In genomic region chr7:99752354-99752753, GRCh38 we compare ENCODE assay signal across 20 cellular contexts. TPM values are rescaled to one million over a fixed set of nuclear protein-coding genes. Genes with fewer than 3 reads are reported as not detected.
A peak's percentile ranks its signal among the peaks of the same experiment; 100 is the strongest.
DNase-seq lines count a peak whose midpoint lies in the region; ATAC-seq and TF ChIP-seq lines count a peak whose summit lies in the region.
"Had no signal": no experiment of that assay in that cellular context is flagged by ENCODE, and none has a peak within 500 bp of the region (broad histone marks: within the 10 kb centered on the region; RNA-seq: fewer than 3 reads in every experiment).

No MANE protein-coding gene starts in this region.

- 38 to 43% methylated on average over 3 of the region's 3 CpGs for whole genome bisulfite sequencing in upper lobe of left lung, 2 donors

- TF ChIP-seq CTCF in colonic mucosa (IDR thresholded peaks at IDR 0.05) (no peak), lower lobe of right lung (IDR thresholded peaks at IDR 0.05) (no peak), upper lobe of left lung (IDR thresholded peaks at IDR 0.05) (no peak), right atrium auricular region (IDR thresholded peaks at IDR 0.05) (no peak)

- peak overlapping the region; percentile 27 for H3K27ac ChIP-seq in colonic mucosa
- H3K27ac ChIP-seq in lower lobe of right lung: peak overlapping the region; percentile 59
- H3K27ac ChIP-seq in upper lobe of left lung: peak overlapping the region in 3 of 4 donors; percentile 29 to 67 (median 67)
- no peak overlapping the region for H3K27ac ChIP-seq in right atrium auricular region
- H3K27ac ChIP-seq: 22Rv1 had no signal

- H3K36me3 ChIP-seq in colonic mucosa (no peaks in the 10 kb centered on the region), lower lobe of right lung (no peaks in the 10 kb centered on the region), upper lobe of left lung (no peaks in the 10 kb centered on the region), right atrium auricular region (no peaks in the 10 kb centered on the region)

- H3K4me1 ChIP-seq in colonic mucosa: no peaks in the 10 kb centered on the region
- H3K4me1 ChIP-seq in lower lobe of right lung: peaks cover 4% of the 10 kb centered on the region
- H3K4me1 ChIP-seq in upper lobe of left lung: peaks cover 10 to 20% (median 12%) of the 10 kb centered on the region in 4 donors
- no peaks in the 10 kb centered on the region for H3K4me1 ChIP-seq in right atrium auricular region

- H3K9me3 ChIP-seq in colonic mucosa: no peaks in the 10 kb centered on the region
- H3K9me3 ChIP-seq in lower lobe of right lung: no peaks in the 10 kb centered on the region
- no peaks in the 10 kb centered on the region for H3K9me3 ChIP-seq in upper lobe of left lung
- no peaks in the 10 kb centered on the region for H3K9me3 ChIP-seq in right atrium auricular region

- peak overlapping the region; percentile 55 to 56 for H3K9ac ChIP-seq in colonic mucosa (ENCODE audit: low read depth in 2 of 2, low read length in 2 of 2)

- H3K4me3 ChIP-seq in colonic mucosa: no peak overlapping the region
- no peak overlapping the region for H3K4me3 ChIP-seq in lower lobe of right lung
- no peak overlapping the region for H3K4me3 ChIP-seq in upper lobe of left lung
- no peak overlapping the region for H3K4me3 ChIP-seq in right atrium auricular region

- H3K27ac Mint-ChIP-seq in natural killer cell treated with Interleukin-12 subunit alpha and Interleukin-12 subunit beta and Interleukin-15 and Interleukin-18, amount 100 ng/mL, for 72 hours: no peak overlapping the region
- H3K27ac Mint-ChIP-seq: CD4-positive, CD25-positive, alpha-beta regulatory T cell; effector memory CD8-positive, alpha-beta T cell; stimulated activated naive CD8-positive, alpha-beta T cell treated with anti-CD3 and anti-CD28 coated beads, Interleukin-15, amount 100 ng/mL, for 72 hours had no signal

- no peak for TF ChIP-seq POLR2A in upper lobe of left lung (IDR thresholded peaks at IDR 0.05)

- intact Hi-C loops in colonic mucosa (cut with DNase I): no loop called here
- intact Hi-C loops in lower lobe of right lung (cut with DNase I): no loop called here

- H3K4me1 Mint-ChIP-seq in natural killer cell treated with Interleukin-12 subunit alpha and Interleukin-12 subunit beta and Interleukin-15 and Interleukin-18, amount 100 ng/mL, for 72 hours (ENCODE audit: low read depth in 2 of 2): no peaks in the 10 kb centered on the region
- H3K4me1 Mint-ChIP-seq: CD4-positive, CD25-positive, alpha-beta regulatory T cell; stimulated activated naive CD8-positive, alpha-beta T cell treated with anti-CD3 and anti-CD28 coated beads, Interleukin-15, amount 100 ng/mL, for 72 hours had no signal

- no peaks in the 10 kb centered on the region for H3K9me3 Mint-ChIP-seq in natural killer cell treated with Interleukin-12 subunit alpha and Interleukin-12 subunit beta and Interleukin-15 and Interleukin-18, amount 100 ng/mL, for 72 hours
- H3K9me3 Mint-ChIP-seq: effector memory CD8-positive, alpha-beta T cell; stimulated activated naive CD8-positive, alpha-beta T cell treated with anti-CD3 and anti-CD28 coated beads, Interleukin-15, amount 100 ng/mL, for 72 hours had no signal

- H3K36me3 Mint-ChIP-seq in natural killer cell treated with Interleukin-12 subunit alpha and Interleukin-12 subunit beta and Interleukin-15 and Interleukin-18, amount 100 ng/mL, for 72 hours: no peaks in the 10 kb centered on the region

- no peak overlapping the region for H3K4me3 Mint-ChIP-seq in natural killer cell treated with Interleukin-12 subunit alpha and Interleukin-12 subunit beta and Interleukin-15 and Interleukin-18, amount 100 ng/mL, for 72 hours
- H3K4me3 Mint-ChIP-seq: CD4-positive, CD25-positive, alpha-beta regulatory T cell; effector memory CD8-positive, alpha-beta T cell; stimulated activated naive CD8-positive, alpha-beta T cell treated with anti-CD3 and anti-CD28 coated beads, Interleukin-15, amount 100 ng/mL, for 72 hours had no signal

- ATAC-seq in lower lobe of right lung (peak; percentile 41 to 61), upper lobe of left lung (ENCODE audit: low FRiP score in 2 of 2) (peak in 1 of 2 donors; percentile 63), GM19328 (IDR thresholded peaks at IDR 0.05; ENCODE audit: unreplicated experiment) (no peak)
- no peak for ATAC-seq in natural killer cell treated with Interleukin-12 subunit alpha and Interleukin-12 subunit beta and Interleukin-15 and Interleukin-18, amount 100 ng/mL, for 72 hours
- ATAC-seq: effector memory CD8-positive, alpha-beta T cell; stimulated activated naive CD8-positive, alpha-beta T cell treated with anti-CD3 and anti-CD28 coated beads, Interleukin-15, amount 100 ng/mL, for 72 hours had no signal

- peaks cover 20 to 22% of the 10 kb centered on the region in 2 donors for H3K27me3 Mint-ChIP-seq in natural killer cell treated with Interleukin-12 subunit alpha and Interleukin-12 subunit beta and Interleukin-15 and Interleukin-18, amount 100 ng/mL, for 72 hours

- no peak for TF ChIP-seq EP300 in upper lobe of left lung (IDR thresholded peaks at IDR 0.05)

- DNase-seq in DMS53 (lab: John Stamatoyannopoulos, UW): peak; percentile 15
- DNase-seq in DMS53 treated with DMSO at 0.1 percent for 48 hours (lab: John Stamatoyannopoulos, UW; ENCODE audit: unreplicated experiment): no peak
- DNase-seq in colonic mucosa: peak; percentile 68
- DNase-seq in lower lobe of right lung: no peak
- DNase-seq in upper lobe of left lung: peak in 1 of 2 donors; percentile 28
- DNase-seq in natural killer cell treated with Interleukin-12 subunit alpha and Interleukin-12 subunit beta and Interleukin-15 and Interleukin-18, amount 100 ng/mL, for 72 hours (ENCODE audit: low spot score): no peak
- DNase-seq in right atrium auricular region (ENCODE audit: low spot score): no peak
- DNase-seq: activated CD4-positive, alpha-beta T cell treated with anti-CD3 and anti-CD28 coated beads for 48 hours; CD4-positive, CD25-positive, alpha-beta regulatory T cell; effector memory CD8-positive, alpha-beta T cell; EL; MM.1S; NCI-H1930; stimulated activated CD4-positive, alpha-beta T cell treated with anti-CD3 and anti-CD28 coated beads, Interleukin-12 subunit alpha, Interleukin-12 subunit beta, amount 100 ng/mL, for 4 hours; stimulated activated naive CD8-positive, alpha-beta T cell treated with anti-CD3 and anti-CD28 coated beads, Interleukin-15, amount 100 ng/mL, for 72 hours; T-helper 9 cell had no signal

- no peaks in the 10 kb centered on the region for H3K27me3 ChIP-seq in colonic mucosa
- H3K27me3 ChIP-seq in lower lobe of right lung (ENCODE audit: low read depth): no peaks in the 10 kb centered on the region
- no peaks in the 10 kb centered on the region for H3K27me3 ChIP-seq in upper lobe of left lung
- no peaks in the 10 kb centered on the region for H3K27me3 ChIP-seq in right atrium auricular region

RNA-seq across cellular contexts. Expression of gene CYP3A7, which starts 17.4 kb away (rescaled TPM):
- total RNA-seq in colonic mucosa (not detected), lower lobe of right lung (0.21 TPM), upper lobe of left lung (1 to 10 TPM in 4 of 6 donors, under 1 TPM in 1, not detected in 1; 0.69 to 1.7 (median 1.1) TPM), right atrium auricular region (1 to 10 TPM in 1 of 2 donors, under 1 TPM in 1; 0.82 to 2.0 TPM)
- total RNA-seq in natural killer cell treated with Interleukin-12 subunit alpha and Interleukin-12 subunit beta and Interleukin-15 and Interleukin-18, amount 100 ng/mL, for 72 hours: not detected
- total RNA-seq: CD4-positive, CD25-positive, alpha-beta regulatory T cell; glomerular endothelial cell; osteoblast had no signal

RNA-seq across cellular contexts. Expression of gene CYP3A4, which starts 31.6 kb away (rescaled TPM):
- 1 to 10 TPM in 1 of 2 donors, under 1 TPM in 1; 0.67 to 1.4 TPM for total RNA-seq in colonic mucosa
- total RNA-seq in lower lobe of right lung: not detected
- total RNA-seq in upper lobe of left lung: 1 to 10 TPM in 1 of 6 donors, under 1 TPM in 2, not detected in 3; 0.34 to 1.5 (median 0.46) TPM
- total RNA-seq in natural killer cell treated with Interleukin-12 subunit alpha and Interleukin-12 subunit beta and Interleukin-15 and Interleukin-18, amount 100 ng/mL, for 72 hours: not detected
- under 1 TPM in 1 of 2 donors, not detected in 1; 0.43 TPM for total RNA-seq in right atrium auricular region
- total RNA-seq: CD4-positive, CD25-positive, alpha-beta regulatory T cell; glomerular endothelial cell; osteoblast had no signal

Comparison
In these comparisons a context has a peak if more than half of its experiments do, and no peak if none do; other contexts are left out.
1. DNase-seq: peak in DMS53 (single experiment) and colonic mucosa (single experiment); none in DMS53 treated with DMSO at 0.1 percent for 48 hours (single experiment), lower lobe of right lung (single experiment), natural killer cell treated with Interleukin-12 subunit alpha and Interleukin-12 subunit beta and Interleukin-15 and Interleukin-18, amount 100 ng/mL, for 72 hours (single experiment) and right atrium auricular region (single experiment).
2. H3K27ac ChIP-seq: peak in colonic mucosa (single experiment), lower lobe of right lung (single experiment) and upper lobe of left lung (3 of 4); none in right atrium auricular region (0 of 2).
3. ATAC-seq: peak in lower lobe of right lung (2 of 2); none in natural killer cell treated with Interleukin-12 subunit alpha and Interleukin-12 subunit beta and Interleukin-15 and Interleukin-18, amount 100 ng/mL, for 72 hours (0 of 2) and GM19328 (single experiment).